In genomic region chr2:120306091-120306490, GRCh38 we compare ENCODE assay signal across 16 cellular contexts. TPM values are rescaled to one million over a fixed set of nuclear protein-coding genes. Genes with fewer than 3 reads are reported as not detected.
"Had no signal": no experiment of that assay in that cellular context is flagged by ENCODE, and none has a peak within 500 bp of the region (broad histone marks: within the 10 kb centered on the region; RNA-seq: fewer than 3 reads in every experiment).

No MANE protein-coding gene starts in this region.

- H3K36me3 Mint-ChIP-seq: natural killer cell treated with Interleukin-12 subunit alpha and Interleukin-12 subunit beta and Interleukin-15 and Interleukin-18, amount 100 ng/mL, for 72 hours had no signal

- H3K4me1 Mint-ChIP-seq: activated CD4-positive, alpha-beta T cell treated with anti-CD3 and anti-CD28 coated beads for 36 hours had no signal

- H3K4me3 Mint-ChIP-seq: activated CD4-positive, alpha-beta memory T cell treated with anti-CD3 and anti-CD28 coated beads for 36 hours; activated CD4-positive, alpha-beta T cell treated with anti-CD3 and anti-CD28 coated beads for 36 hours; activated naive CD8-positive, alpha-beta T cell; activated T-cell treated with anti-CD3 and anti-CD28 coated beads, Interleukin-2, amount 50 U/mL, for 4 hours; natural killer cell treated with Interleukin-12 subunit alpha and Interleukin-12 subunit beta and Interleukin-15 and Interleukin-18, amount 100 ng/mL, for 72 hours had no signal

- H3K9me3 Mint-ChIP-seq: activated CD4-positive, alpha-beta memory T cell treated with anti-CD3 and anti-CD28 coated beads for 36 hours; activated T-cell treated with anti-CD3 and anti-CD28 coated beads, Interleukin-2, amount 50 U/mL, for 4 hours; natural killer cell treated with Interleukin-12 subunit alpha and Interleukin-12 subunit beta and Interleukin-15 and Interleukin-18, amount 100 ng/mL, for 72 hours had no signal

- ATAC-seq: activated CD4-positive, alpha-beta T cell treated with anti-CD3 and anti-CD28 coated beads for 36 hours; activated T-cell treated with anti-CD3 and anti-CD28 coated beads, Interleukin-2, amount 50 U/mL, for 4 hours; natural killer cell treated with Interleukin-12 subunit alpha and Interleukin-12 subunit beta and Interleukin-15 and Interleukin-18, amount 100 ng/mL, for 72 hours had no signal

- H3K27me3 Mint-ChIP-seq: activated CD4-positive, alpha-beta memory T cell treated with anti-CD3 and anti-CD28 coated beads for 36 hours; activated CD4-positive, alpha-beta T cell treated with anti-CD3 and anti-CD28 coated beads for 36 hours; natural killer cell treated with Interleukin-12 subunit alpha and Interleukin-12 subunit beta and Interleukin-15 and Interleukin-18, amount 100 ng/mL, for 72 hours had no signal

- H3K27ac Mint-ChIP-seq: activated CD4-positive, alpha-beta memory T cell treated with anti-CD3 and anti-CD28 coated beads for 36 hours; activated CD4-positive, alpha-beta T cell treated with anti-CD3 and anti-CD28 coated beads for 36 hours; activated naive CD8-positive, alpha-beta T cell; natural killer cell treated with Interleukin-12 subunit alpha and Interleukin-12 subunit beta and Interleukin-15 and Interleukin-18, amount 100 ng/mL, for 72 hours had no signal

- DNase-seq: activated CD4-positive, alpha-beta memory T cell treated with anti-CD3 and anti-CD28 coated beads for 36 hours; activated CD4-positive, alpha-beta T cell treated with anti-CD3 and anti-CD28 coated beads for 36 hours; activated gamma-delta T cell; activated T-cell treated with anti-CD3 and anti-CD28 coated beads, Interleukin-2, amount 50 U/mL, for 4 hours; dermis blood vessel endothelial cell; effector memory CD4-positive, alpha-beta T cell; esophagus squamous epithelium; sigmoid colon; SK-N-SH; stimulated activated CD4-positive, alpha-beta T cell treated with anti-CD3 and anti-CD28 coated beads, Interleukin-4, amount 100 ng/mL, for 4 hours; stimulated activated naive CD4-positive, alpha-beta T cell; thyroid gland had no signal

RNA-seq across cellular contexts. Expression of gene INHBB, which starts 39.8 kb away (rescaled TPM):
- total RNA-seq: activated CD4-positive, alpha-beta memory T cell treated with anti-CD3 and anti-CD28 coated beads for 36 hours; activated CD4-positive, alpha-beta T cell treated with anti-CD3 and anti-CD28 coated beads for 36 hours; cardiac muscle cell; natural killer cell treated with Interleukin-12 subunit alpha and Interleukin-12 subunit beta and Interleukin-15 and Interleukin-18, amount 100 ng/mL, for 72 hours; T-helper 1 cell treated with Interleukin-12 subunit alpha and Interleukin-12 subunit beta and Interleukin-4 antibody, amounts not matched to agents 30 ng/mL and 1 ng/mL, for 36 hours had no signal
